In genomic region chr9:34546834-34547827, GRCh38 we compare ENCODE assay signal across 8 cellular contexts. TPM values are rescaled to one million over a fixed set of nuclear protein-coding genes. Genes with fewer than 3 reads are reported as not detected.
DNase-seq lines count a peak whose midpoint lies in the region; ATAC-seq, FAIRE-seq and TF ChIP-seq lines count a peak whose summit lies in the region.

No MANE protein-coding gene starts in this region.

- H3K9ac ChIP-seq in parathyroid adenoma = no peak overlapping the region

- H3K36me3 ChIP-seq in parathyroid adenoma (ENCODE audit: control insufficient read depth, insufficient read depth, low read length) (no peaks in the 10 kb centered on the region), vagina (no peaks in the 10 kb centered on the region)

- no peaks in the 10 kb centered on the region for H3K9me3 ChIP-seq in parathyroid adenoma (ENCODE audit: control insufficient read depth, low read length)
- H3K9me3 ChIP-seq in vagina = no peaks in the 10 kb centered on the region

- no peaks in the 10 kb centered on the region for H3K4me1 Mint-ChIP-seq in activated T-helper 2 cell treated with anti-CD3 and anti-CD28 coated beads, Interferon-gamma antibody, Interleukin-2, Interleukin-4, amounts not matched to agents 10 μg/mL and 5 μg/mL and 100 μg/mL, durations not matched to agents 14 hours and 24 hours and 36 hours (ENCODE audit: low read depth)

- intact Hi-C loops in activated T-helper 2 cell treated with anti-CD3 and anti-CD28 coated beads, Interferon-gamma antibody, Interleukin-2, Interleukin-4, amounts not matched to agents 10 μg/mL and 5 μg/mL and 100 μg/mL, durations not matched to agents 14 hours and 24 hours and 36 hours (cut with micrococcal nuclease) = loop anchor here (1.0 kb wide), 1 partner anchor 110 kb away; no protein-coding TSS in a partner anchor
- intact Hi-C loops in vagina (cut with DNase I) = loop anchor here (5.0 kb wide), 1 partner anchor 45 kb away; no protein-coding TSS in a partner anchor

- H2AFZ ChIP-seq in parathyroid adenoma = no peak overlapping the region

- H3K4me1 ChIP-seq in parathyroid adenoma (no peaks in the 10 kb centered on the region), vagina (no peaks in the 10 kb centered on the region)

- peak; percentile 66 for TF ChIP-seq CTCF in AG09319 (IDR thresholded peaks at IDR 0.05; ENCODE audit: low read depth, low read length)
- TF ChIP-seq CTCF in parathyroid adenoma (IDR thresholded peaks at IDR 0.05) = peak; percentile 45
- peak in 2 of 3 experiments; percentile 35 to 54 for TF ChIP-seq CTCF in vagina (IDR thresholded peaks at IDR 0.05)

- no peak overlapping the region for H3K27ac Mint-ChIP-seq in activated T-helper 2 cell treated with anti-CD3 and anti-CD28 coated beads, Interferon-gamma antibody, Interleukin-2, Interleukin-4, amounts not matched to agents 10 μg/mL and 5 μg/mL and 100 μg/mL, durations not matched to agents 14 hours and 24 hours and 36 hours

- no peak overlapping the region for H3K27ac ChIP-seq in parathyroid adenoma
- no peak overlapping the region for H3K27ac ChIP-seq in vagina

- ATAC-seq in HG02981 (IDR thresholded peaks at IDR 0.05; ENCODE audit: unreplicated experiment) = no peak

- TF ChIP-seq POLR2A in H54 (IDR thresholded peaks at IDR 0.05; ENCODE audit: low read depth, low read length) (no peak), vagina (IDR thresholded peaks at IDR 0.05) (no peak)

- no peak overlapping the region for H3K4me3 Mint-ChIP-seq in activated T-helper 2 cell treated with anti-CD3 and anti-CD28 coated beads, Interferon-gamma antibody, Interleukin-2, Interleukin-4, amounts not matched to agents 10 μg/mL and 5 μg/mL and 100 μg/mL, durations not matched to agents 14 hours and 24 hours and 36 hours (ENCODE audit: low read depth)

- H3K79me2 ChIP-seq in parathyroid adenoma = no peaks in the 10 kb centered on the region

- no peak for FAIRE-seq in H54 (lab: Jason Lieb, UNC)

- H3K27me3 Mint-ChIP-seq in activated T-helper 2 cell treated with anti-CD3 and anti-CD28 coated beads, Interferon-gamma antibody, Interleukin-2, Interleukin-4, amounts not matched to agents 10 μg/mL and 5 μg/mL and 100 μg/mL, durations not matched to agents 14 hours and 24 hours and 36 hours (ENCODE audit: low read depth) = peaks cover 13% of the 10 kb centered on the region

- no peak overlapping the region for H3K4me2 ChIP-seq in parathyroid adenoma (ENCODE audit: low read length)

- H3K9me3 Mint-ChIP-seq in activated T-helper 2 cell treated with anti-CD3 and anti-CD28 coated beads, Interferon-gamma antibody, Interleukin-2, Interleukin-4, amounts not matched to agents 10 μg/mL and 5 μg/mL and 100 μg/mL, durations not matched to agents 14 hours and 24 hours and 36 hours = no peaks in the 10 kb centered on the region

- DNase-seq in AG09319 (ENCODE audit: extremely low read depth, low read depth) = no peak
- DNase-seq in H54 (ENCODE audit: insufficient read length, low spot score) = peak; percentile 57
- DNase-seq in NOMO-1 treated with dmso at 0.1 percent for 144 hours (lab: John Stamatoyannopoulos, UW; ENCODE audit: unreplicated experiment) = peak; percentile 38
- DNase-seq in activated T-helper 2 cell treated with anti-CD3 and anti-CD28 coated beads, Interferon-gamma antibody, Interleukin-2, Interleukin-4, amounts not matched to agents 10 μg/mL and 5 μg/mL and 100 μg/mL, durations not matched to agents 14 hours and 24 hours and 36 hours (ENCODE audit: low spot score) = peak; percentile 18
- peak; percentile 55 for DNase-seq in germinal center (ENCODE audit: low spot score)
- DNase-seq in vagina (ENCODE audit: extremely low spot score in 2 of 2) = no peak

- no peaks in the 10 kb centered on the region for H3K36me3 Mint-ChIP-seq in activated T-helper 2 cell treated with anti-CD3 and anti-CD28 coated beads, Interferon-gamma antibody, Interleukin-2, Interleukin-4, amounts not matched to agents 10 μg/mL and 5 μg/mL and 100 μg/mL, durations not matched to agents 14 hours and 24 hours and 36 hours (ENCODE audit: low read depth)

- H3K27me3 ChIP-seq in parathyroid adenoma (ENCODE audit: control insufficient read depth, insufficient read depth, low read length) = no peaks in the 10 kb centered on the region
- no peaks in the 10 kb centered on the region for H3K27me3 ChIP-seq in vagina

- H3K4me3 ChIP-seq in parathyroid adenoma (ENCODE audit: low read depth, low read length) (no peak overlapping the region), vagina (no peak overlapping the region)

RNA-seq across cellular contexts. Expression of gene ENHO, which starts 24.3 kb away (rescaled TPM):
- total RNA-seq in activated T-helper 2 cell treated with anti-CD3 and anti-CD28 coated beads, Interferon-gamma antibody, Interleukin-2, Interleukin-4, amounts not matched to agents 10 μg/mL and 5 μg/mL and 100 μg/mL, durations not matched to agents 14 hours and 24 hours and 36 hours = not detected in 2 replicates
- total RNA-seq in vagina = not detected

RNA-seq across cellular contexts. Expression of gene CNTFR, which starts 42.4 kb away (rescaled TPM):
- not detected in 2 replicates for total RNA-seq in activated T-helper 2 cell treated with anti-CD3 and anti-CD28 coated beads, Interferon-gamma antibody, Interleukin-2, Interleukin-4, amounts not matched to agents 10 μg/mL and 5 μg/mL and 100 μg/mL, durations not matched to agents 14 hours and 24 hours and 36 hours
- 8.3 TPM for total RNA-seq in vagina

Comparison
In these comparisons a context has a peak if more than half of its experiments do, and no peak if none do; other contexts are left out.
1. DNase-seq: peak in H54 (single experiment), NOMO-1 treated with dmso at 0.1 percent for 144 hours (single experiment), activated T-helper 2 cell treated with anti-CD3 and anti-CD28 coated beads, Interferon-gamma antibody, Interleukin-2, Interleukin-4, amounts not matched to agents 10 μg/mL and 5 μg/mL and 100 μg/mL, durations not matched to agents 14 hours and 24 hours and 36 hours (single experiment) and germinal center (single experiment); none in AG09319 (single experiment) and vagina (0 of 2).
2. Peak in every context shown above with its lines, with median percentiles within 50 percentile points of each other: CTCF ChIP-seq.